ENCODE assay signal across 12 cellular contexts in genomic region chr14:41599805-41600368, GRCh38. TPM values are rescaled to one million over a fixed set of nuclear protein-coding genes. Genes with fewer than 3 reads are reported as not detected.
DNase-seq lines count a peak whose midpoint lies in the region; ATAC-seq, FAIRE-seq and TF ChIP-seq lines count a peak whose summit lies in the region.
"Not testable (repeated sequence)": the region's sequence is repeated elsewhere in the genome, so short reads cannot be mapped to it uniquely, and the experiment has no call there.
"Had no signal": no experiment of that assay in that cellular context is flagged by ENCODE, and none has a peak within 500 bp of the region (broad histone marks: within the 10 kb centered on the region; RNA-seq: fewer than 3 reads in every experiment).

No MANE protein-coding gene starts in this region.

- not testable (repeated sequence) for H2AFZ ChIP-seq in astrocyte (ENCODE audit: low read depth, low read length)

- H3K36me3 Mint-ChIP-seq in astrocyte (ENCODE audit: low read depth, unreplicated experiment), result not testable (repeated sequence)

- not testable (repeated sequence) for FAIRE-seq in astrocyte (lab: Jason Lieb, UNC)

- not testable (repeated sequence) for H4K20me1 ChIP-seq in astrocyte (ENCODE audit: insufficient read depth, low read length)

- peak; percentile 62 for ATAC-seq in sciatic nerve

- not testable (repeated sequence) for H3K36me3 ChIP-seq in ES-I3 (ENCODE audit: insufficient read depth, low read length); HUES48 (ENCODE audit: control insufficient read depth, insufficient read depth, low read length); astrocyte (ENCODE audit: insufficient read depth, low read length); iPS-18a (ENCODE audit: control insufficient read depth, low read depth, low read length); mesodermal cell (ENCODE audit: control insufficient read depth, insufficient read depth, low read length)

- H3K27ac Mint-ChIP-seq in astrocyte (ENCODE audit: unreplicated experiment), result peak overlapping the region; percentile 3

- WGBS in mesodermal cell (ENCODE audit: insufficient coverage in 2 of 2), 2 experiments, result 26 to 41% methylated on average over 4 of the region's 6 CpGs

- 0 out of 2 replicates have a peak overlapping the region, but pooled peaks have one; percentile 4 for H3K4me3 ChIP-seq in HUES48 (ENCODE audit: low read depth, low read length)
- not testable (repeated sequence) for H3K4me3 ChIP-seq in astrocyte (ENCODE audit: insufficient read depth, low read depth, low read length); fibroblast of the aortic adventitia (ENCODE audit: low read depth, low read length); iPS-18a (ENCODE audit: low read length); mesodermal cell (ENCODE audit: extremely low read depth, insufficient read depth, low read length, poor library complexity, severe bottlenecking)

- TF ChIP-seq CTCF in astrocyte (IDR thresholded peaks at IDR 0.05; ENCODE audit: insufficient read depth, low read depth, low read length); fibroblast of the aortic adventitia (IDR thresholded peaks at IDR 0.05; ENCODE audit: insufficient read depth, low read length): not testable (repeated sequence)

- not testable (repeated sequence) for H3K9me3 Mint-ChIP-seq in astrocyte (ENCODE audit: unreplicated experiment)

- DNase-seq in astrocyte (ENCODE audit: low read depth); sciatic nerve (ENCODE audit: low spot score): not testable (repeated sequence)
- peak; percentile 47 for DNase-seq in fibroblast of the aortic adventitia (ENCODE audit: low read depth)

- intact Hi-C loops in sciatic nerve (cut with DNase I), result not testable (repeated sequence)

- not testable (repeated sequence) for H3K27me3 Mint-ChIP-seq in astrocyte (ENCODE audit: low read depth, unreplicated experiment)

- H3K9ac ChIP-seq in ES-I3 (ENCODE audit: low read depth, low read length) (peak overlapping the region; percentile 54), HUES48 (ENCODE audit: low read depth, low read length) (peak overlapping the region; percentile 62)
- not testable (repeated sequence) for H3K9ac ChIP-seq in astrocyte (ENCODE audit: low read length); iPS-18a (ENCODE audit: low read length)

- not testable (repeated sequence) for H3K4me1 Mint-ChIP-seq in astrocyte (ENCODE audit: low read depth, unreplicated experiment)

- H3K9me3 ChIP-seq in ES-I3 (ENCODE audit: control insufficient read depth, insufficient read depth, low read length); HUES48 (ENCODE audit: control insufficient read depth, insufficient read depth, low read length); astrocyte (ENCODE audit: insufficient read depth, low read depth, low read length); iPS-18a (ENCODE audit: control insufficient read depth, low read depth, low read length); mesodermal cell (ENCODE audit: control insufficient read depth, low read length): not testable (repeated sequence)

- H3K79me2 ChIP-seq in astrocyte (ENCODE audit: insufficient read depth, low read length), result peaks cover 16% of the 10 kb centered on the region

- peak overlapping the region; percentile 25 for H3K4me2 ChIP-seq in astrocyte (ENCODE audit: low read length)

- peaks cover 22% of the 10 kb centered on the region for H3K4me1 ChIP-seq in ES-I3 (ENCODE audit: insufficient read depth, low read length)
- peaks cover 43% of the 10 kb centered on the region for H3K4me1 ChIP-seq in HUES48 (ENCODE audit: control insufficient read depth, insufficient read depth, low read length)
- H3K4me1 ChIP-seq in astrocyte (ENCODE audit: insufficient read depth, low read length); mesodermal cell (ENCODE audit: control insufficient read depth, insufficient read depth, low read length, poor library complexity, severe bottlenecking): not testable (repeated sequence)
- peaks cover 16% of the 10 kb centered on the region for H3K4me1 ChIP-seq in iPS-18a (ENCODE audit: control insufficient read depth, low read depth, low read length)

- not testable (repeated sequence) for H3K4me3 Mint-ChIP-seq in astrocyte (ENCODE audit: unreplicated experiment)

- H3K27me3 ChIP-seq in HUES48 (ENCODE audit: control insufficient read depth, insufficient read depth, low read length) (peaks cover 18% of the 10 kb centered on the region), iPS-18a (ENCODE audit: control insufficient read depth, insufficient read depth, low read length) (peaks cover 24% of the 10 kb centered on the region)
- not testable (repeated sequence) for H3K27me3 ChIP-seq in astrocyte (ENCODE audit: insufficient read depth, low read length)

- H3K27ac ChIP-seq in HUES48 (ENCODE audit: low read depth, low read length), result peak overlapping the region; percentile 82
- not testable (repeated sequence) for H3K27ac ChIP-seq in astrocyte (ENCODE audit: low read depth, low read length)
- peak overlapping the region; percentile 80 for H3K27ac ChIP-seq in iPS-18a (ENCODE audit: low read length)
- H3K27ac ChIP-seq in mesodermal cell (ENCODE audit: low read depth, low read length, severe bottlenecking), result peak overlapping the region; percentile 68

RNA-seq across cellular contexts. Expression of gene LRFN5, which starts 6.8 kb away (rescaled TPM):
- 1.5 and 1.6 TPM in 2 replicates for total RNA-seq in astrocyte
- 12.1 and 12.8 TPM in 2 replicates for total RNA-seq in fibroblast of the aortic adventitia (ENCODE audit: low replicate concordance)
- 9.9 TPM for polyA plus RNA-seq in mesodermal cell (2013, experiment 1 of 2)
- polyA plus RNA-seq in mesodermal cell (2013, experiment 2 of 2), result 9.1 TPM
- 10.9 TPM for total RNA-seq in sciatic nerve
- total RNA-seq: A172; CD4-positive, CD25-positive, alpha-beta regulatory T cell; G401; PC-9; SJSA1 had no signal
- polyA plus RNA-seq: CD4-positive, CD25-positive, alpha-beta regulatory T cell had no signal
